8 cellular contexts compared by ENCODE assay signal in the genomic region with DNA sequence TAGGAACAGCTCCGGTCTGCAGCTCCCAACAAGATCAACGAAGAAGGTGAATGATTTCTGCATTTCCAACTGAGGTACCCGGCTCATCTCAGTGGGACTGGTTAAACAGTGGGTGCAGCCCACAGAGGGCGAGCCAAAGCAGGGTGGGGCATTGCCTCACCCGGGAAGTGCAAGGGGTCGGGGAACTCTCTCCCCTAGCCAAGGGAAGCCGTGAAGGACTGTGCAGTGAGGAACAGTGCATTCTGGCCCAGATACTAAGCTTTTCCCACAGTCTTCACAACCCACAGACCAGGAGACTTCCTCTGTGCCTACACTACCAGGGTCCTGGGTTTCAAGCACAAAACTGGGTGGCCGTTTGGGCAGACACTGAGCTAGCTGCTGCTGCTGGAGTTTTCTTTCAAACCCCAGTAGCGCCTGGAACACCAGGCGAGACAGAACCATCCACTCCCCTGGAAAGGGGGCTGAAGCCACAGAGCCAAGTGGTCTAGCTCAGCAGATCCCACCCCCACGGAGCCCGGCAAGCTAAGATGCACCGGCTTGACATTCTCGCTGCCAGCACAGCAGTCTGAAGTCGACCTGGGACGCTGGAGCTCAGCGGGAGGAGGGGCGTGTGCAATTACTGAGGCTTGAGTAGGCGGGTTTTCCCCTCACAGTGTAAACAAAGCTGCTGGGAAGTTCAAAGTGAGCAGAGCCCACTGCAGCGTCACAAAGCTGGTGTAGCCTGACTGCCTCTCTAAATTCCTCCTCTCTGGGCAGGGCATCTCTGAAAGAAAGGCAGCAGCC.
DNase-seq lines count a peak whose midpoint lies in the region; ATAC-seq and TF ChIP-seq lines count a peak whose summit lies in the region.

No MANE protein-coding gene starts in this region.

- H3K4me1 ChIP-seq in iPS-20b (ENCODE audit: insufficient read depth, low read length), result no peaks in the 10 kb centered on the region

- H3K36me3 ChIP-seq in iPS-20b (ENCODE audit: insufficient read depth, low read depth, low read length), result peaks cover 8% of the 10 kb centered on the region; the same call in 1 of the 2 replicates

- H3K9me3 Mint-ChIP-seq in activated naive CD4-positive, alpha-beta T cell treated with anti-CD3 and anti-CD28 coated beads, Interleukin-2, amount 10 ng/mL, durations not matched to agents 7 days and 5 days, result no peaks in the 10 kb centered on the region
- H3K9me3 Mint-ChIP-seq in type B pancreatic cell, result peaks cover 11% of the 10 kb centered on the region

- H3K4me1 Mint-ChIP-seq in activated naive CD4-positive, alpha-beta T cell treated with anti-CD3 and anti-CD28 coated beads, Interleukin-2, amount 10 ng/mL, durations not matched to agents 7 days and 5 days, result peaks cover 13% of the 10 kb centered on the region
- H3K4me1 Mint-ChIP-seq in type B pancreatic cell (ENCODE audit: unreplicated experiment), result peaks cover 10% of the 10 kb centered on the region

- H3K36me3 Mint-ChIP-seq in activated naive CD4-positive, alpha-beta T cell treated with anti-CD3 and anti-CD28 coated beads, Interleukin-2, amount 10 ng/mL, durations not matched to agents 7 days and 5 days, result peaks cover 34% of the 10 kb centered on the region
- H3K36me3 Mint-ChIP-seq in type B pancreatic cell, result peaks cover 22% of the 10 kb centered on the region

- H3K27me3 ChIP-seq in iPS-20b (ENCODE audit: insufficient read depth, low read length), result no peaks in the 10 kb centered on the region

- CTCF ChIA-PET in activated naive CD4-positive, alpha-beta T cell treated with anti-CD3 and anti-CD28 coated beads, Interleukin-2, amount 10 ng/mL, durations not matched to agents 7 days and 5 days (lab: Charles Lee), result no interaction called here

- H3K9ac ChIP-seq in iPS-20b (ENCODE audit: low read depth, low read length), result no peak overlapping the region

- H3K27ac Mint-ChIP-seq in activated naive CD4-positive, alpha-beta T cell treated with anti-CD3 and anti-CD28 coated beads, Interleukin-2, amount 10 ng/mL, durations not matched to agents 7 days and 5 days, result no peak overlapping the region
- peak overlapping the region; percentile 88 for H3K27ac Mint-ChIP-seq in type B pancreatic cell

- no peaks in the 10 kb centered on the region for H3K27me3 Mint-ChIP-seq in activated naive CD4-positive, alpha-beta T cell treated with anti-CD3 and anti-CD28 coated beads, Interleukin-2, amount 10 ng/mL, durations not matched to agents 7 days and 5 days
- no peaks in the 10 kb centered on the region for H3K27me3 Mint-ChIP-seq in type B pancreatic cell

- no peak overlapping the region for H3K27ac ChIP-seq in iPS-20b (ENCODE audit: low read length)

- no peaks in the 10 kb centered on the region for H3K9me3 ChIP-seq in iPS-20b (ENCODE audit: insufficient read depth, low read depth, low read length)

- DNase-seq in activated naive CD4-positive, alpha-beta T cell treated with anti-CD3 and anti-CD28 coated beads, Interleukin-2, amount 10 ng/mL, durations not matched to agents 7 days and 5 days, result peak; percentile 29
- DNase-seq in activated naive CD4-positive, alpha-beta T cell treated with anti-CD3 and anti-CD28 coated beads, Interleukin-2, amount 50 U/mL, for 16 hours, result no peak
- peak; percentile 1 to 8 for DNase-seq in activated CD4-positive, alpha-beta T cell treated with anti-CD3 and anti-CD28 coated beads for 4 hours
- DNase-seq in type B pancreatic cell (ENCODE audit: extremely low spot score, unreplicated experiment), result no peak
- no peak for DNase-seq in amniotic stem cell (lab: John Stamatoyannopoulos, UW)

- no peak overlapping the region for H3K4me3 Mint-ChIP-seq in activated naive CD4-positive, alpha-beta T cell treated with anti-CD3 and anti-CD28 coated beads, Interleukin-2, amount 10 ng/mL, durations not matched to agents 7 days and 5 days
- H3K4me3 Mint-ChIP-seq in type B pancreatic cell, result peak overlapping the region; percentile 50

- ATAC-seq in GM21737 (IDR thresholded peaks at IDR 0.05; ENCODE audit: unreplicated experiment), result no peak
- ATAC-seq in GM21515 (IDR thresholded peaks at IDR 0.05; ENCODE audit: unreplicated experiment), result no peak

- no peak for TF ChIP-seq CTCF in type B pancreatic cell (conservative IDR thresholded peaks at IDR 0.05)

- H3K4me3 ChIP-seq in iPS-20b (ENCODE audit: low read length), result peak overlapping the region; percentile 43; the same call in 1 of the 2 replicates

Comparison
In these comparisons a context has a peak if more than half of its experiments do, and no peak if none do; other contexts are left out.
1. DNase-seq: peak in activated naive CD4-positive, alpha-beta T cell treated with anti-CD3 and anti-CD28 coated beads, Interleukin-2, amount 10 ng/mL, durations not matched to agents 7 days and 5 days (single experiment) and activated CD4-positive, alpha-beta T cell treated with anti-CD3 and anti-CD28 coated beads for 4 hours (2 of 2); none in activated naive CD4-positive, alpha-beta T cell treated with anti-CD3 and anti-CD28 coated beads, Interleukin-2, amount 50 U/mL, for 16 hours (single experiment), type B pancreatic cell (single experiment) and amniotic stem cell (single experiment).